In genomic region chr12:120257041-120257821, GRCh38 we compare ENCODE assay signal across 1 cellular context.
TF ChIP-seq lines count a peak whose summit lies in the region.

No MANE protein-coding gene starts in this region.

TF ChIP-seq in GM23338, 12 proteins besides CTCF, POLR2A, EP300 and RAD21 (continued from another document):
- TF ChIP-seq, protein P1, sequence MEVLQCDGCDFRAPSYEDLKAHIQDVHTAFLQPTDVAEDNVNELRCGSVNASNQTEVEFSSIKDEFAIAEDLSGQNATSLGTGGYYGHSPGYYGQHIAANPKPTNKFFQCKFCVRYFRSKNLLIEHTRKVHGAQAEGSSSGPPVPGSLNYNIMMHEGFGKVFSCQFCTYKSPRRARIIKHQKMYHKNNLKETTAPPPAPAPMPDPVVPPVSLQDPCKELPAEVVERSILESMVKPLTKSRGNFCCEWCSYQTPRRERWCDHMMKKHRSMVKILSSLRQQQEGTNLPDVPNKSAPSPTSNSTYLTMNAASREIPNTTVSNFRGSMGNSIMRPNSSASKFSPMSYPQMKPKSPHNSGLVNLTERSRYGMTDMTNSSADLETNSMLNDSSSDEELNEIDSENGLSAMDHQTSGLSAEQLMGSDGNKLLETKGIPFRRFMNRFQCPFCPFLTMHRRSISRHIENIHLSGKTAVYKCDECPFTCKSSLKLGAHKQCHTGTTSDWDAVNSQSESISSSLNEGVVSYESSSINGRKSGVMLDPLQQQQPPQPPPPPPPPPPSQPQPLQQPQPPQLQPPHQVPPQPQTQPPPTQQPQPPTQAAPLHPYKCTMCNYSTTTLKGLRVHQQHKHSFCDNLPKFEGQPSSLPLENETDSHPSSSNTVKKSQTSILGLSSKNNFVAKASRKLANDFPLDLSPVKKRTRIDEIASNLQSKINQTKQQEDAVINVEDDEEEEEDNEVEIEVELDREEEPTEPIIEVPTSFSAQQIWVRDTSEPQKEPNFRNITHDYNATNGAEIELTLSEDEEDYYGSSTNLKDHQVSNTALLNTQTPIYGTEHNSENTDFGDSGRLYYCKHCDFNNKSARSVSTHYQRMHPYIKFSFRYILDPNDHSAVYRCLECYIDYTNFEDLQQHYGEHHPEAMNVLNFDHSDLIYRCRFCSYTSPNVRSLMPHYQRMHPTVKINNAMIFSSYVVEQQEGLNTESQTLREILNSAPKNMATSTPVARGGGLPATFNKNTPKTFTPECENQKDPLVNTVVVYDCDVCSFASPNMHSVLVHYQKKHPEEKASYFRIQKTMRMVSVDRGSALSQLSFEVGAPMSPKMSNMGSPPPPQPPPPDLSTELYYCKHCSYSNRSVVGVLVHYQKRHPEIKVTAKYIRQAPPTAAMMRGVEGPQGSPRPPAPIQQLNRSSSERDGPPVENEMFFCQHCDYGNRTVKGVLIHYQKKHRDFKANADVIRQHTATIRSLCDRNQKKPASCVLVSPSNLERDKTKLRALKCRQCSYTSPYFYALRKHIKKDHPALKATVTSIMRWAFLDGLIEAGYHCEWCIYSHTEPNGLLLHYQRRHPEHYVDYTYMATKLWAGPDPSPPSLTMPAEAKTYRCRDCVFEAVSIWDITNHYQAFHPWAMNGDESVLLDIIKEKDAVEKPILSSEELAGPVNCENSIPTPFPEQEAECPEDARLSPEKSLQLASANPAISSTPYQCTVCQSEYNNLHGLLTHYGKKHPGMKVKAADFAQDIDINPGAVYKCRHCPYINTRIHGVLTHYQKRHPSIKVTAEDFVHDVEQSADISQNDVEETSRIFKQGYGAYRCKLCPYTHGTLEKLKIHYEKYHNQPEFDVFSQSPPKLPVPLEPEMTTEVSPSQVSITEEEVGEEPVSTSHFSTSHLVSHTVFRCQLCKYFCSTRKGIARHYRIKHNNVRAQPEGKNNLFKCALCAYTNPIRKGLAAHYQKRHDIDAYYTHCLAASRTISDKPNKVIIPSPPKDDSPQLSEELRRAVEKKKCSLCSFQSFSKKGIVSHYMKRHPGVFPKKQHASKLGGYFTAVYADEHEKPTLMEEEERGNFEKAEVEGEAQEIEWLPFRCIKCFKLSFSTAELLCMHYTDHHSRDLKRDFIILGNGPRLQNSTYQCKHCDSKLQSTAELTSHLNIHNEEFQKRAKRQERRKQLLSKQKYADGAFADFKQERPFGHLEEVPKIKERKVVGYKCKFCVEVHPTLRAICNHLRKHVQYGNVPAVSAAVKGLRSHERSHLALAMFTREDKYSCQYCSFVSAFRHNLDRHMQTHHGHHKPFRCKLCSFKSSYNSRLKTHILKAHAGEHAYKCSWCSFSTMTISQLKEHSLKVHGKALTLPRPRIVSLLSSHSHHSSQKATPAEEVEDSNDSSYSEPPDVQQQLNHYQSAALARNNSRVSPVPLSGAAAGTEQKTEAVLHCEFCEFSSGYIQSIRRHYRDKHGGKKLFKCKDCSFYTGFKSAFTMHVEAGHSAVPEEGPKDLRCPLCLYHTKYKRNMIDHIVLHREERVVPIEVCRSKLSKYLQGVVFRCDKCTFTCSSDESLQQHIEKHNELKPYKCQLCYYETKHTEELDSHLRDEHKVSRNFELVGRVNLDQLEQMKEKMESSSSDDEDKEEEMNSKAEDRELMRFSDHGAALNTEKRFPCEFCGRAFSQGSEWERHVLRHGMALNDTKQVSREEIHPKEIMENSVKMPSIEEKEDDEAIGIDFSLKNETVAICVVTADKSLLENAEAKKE (CRISPR knock-in tag; IDR thresholded peaks at IDR 0.05): no peak
- TF ChIP-seq CREB1 (CRISPR knock-in tag; IDR thresholded peaks at IDR 0.05; ENCODE audit: low read depth) (no peak), JUNB (IDR thresholded peaks at IDR 0.05; ENCODE audit: unreplicated experiment) (no peak), NANOG (IDR thresholded peaks at IDR 0.05; ENCODE audit: borderline replicate concordance) (no peak), POLR2AphosphoS5 (IDR thresholded peaks at IDR 0.05; ENCODE audit: low read depth) (no peak), ZNF114 (CRISPR knock-in tag; IDR thresholded peaks at IDR 0.05) (no peak), EZH2phosphoT487 (IDR thresholded peaks at IDR 0.05; ENCODE audit: unreplicated experiment) (no peak)
